Comparison of ENCODE assay signal across 8 cellular contexts in genomic region chr20:51562027-51562333, GRCh38. TPM values are rescaled to one million over a fixed set of nuclear protein-coding genes. Genes with fewer than 3 reads are reported as not detected.
DNase-seq lines count a peak whose midpoint lies in the region; ATAC-seq, FAIRE-seq and TF ChIP-seq lines count a peak whose summit lies in the region.

No MANE protein-coding gene starts in this region.

- TF ChIP-seq CTCF in AG04450 (IDR thresholded peaks at IDR 0.05; ENCODE audit: low read depth, low read length) = no peak
- TF ChIP-seq CTCF in LNCaP clone FGC (IDR thresholded peaks at IDR 0.05; ENCODE audit: control insufficient read depth, extremely low read depth, insufficient read depth) = no peak
- TF ChIP-seq CTCF in coronary artery (IDR thresholded peaks at IDR 0.05) = no peak
- no peak for TF ChIP-seq CTCF in natural killer cell (IDR thresholded peaks at IDR 0.05)

- no peak for FAIRE-seq in H54 (lab: Jason Lieb, UNC)

- ATAC-seq in natural killer cell (peak in 1 of 3 donors; percentile 10), GM19023 (IDR thresholded peaks at IDR 0.05; ENCODE audit: unreplicated experiment) (no peak)

- H3K4me3 Mint-ChIP-seq in natural killer cell = peak overlapping the region; percentile 62

- H3K4me3 ChIP-seq in AG04450 (ENCODE audit: low read depth, low read length) (peak overlapping the region; percentile 71), LNCaP clone FGC (ENCODE audit: low read depth, low read length) (peak overlapping the region; percentile 41), coronary artery (peak overlapping the region; percentile 81)

- CTCF ChIA-PET in AG04450 (lab: Charles Lee) = no interaction called here

- POLR2A ChIA-PET in AG04450 (lab: Yijun Ruan, JAX) = interaction anchor here (1.2 to 1.4 kb wide), 2 partner anchors 12 to 18 kb away, joined by 3 to 4 read pairs; no protein-coding TSS in a partner anchor

- intact Hi-C loops in natural killer cell (cut with micrococcal nuclease) = no loop called here

- peaks cover 24 to 35% of the 10 kb centered on the region in 2 donors for H3K4me1 Mint-ChIP-seq in natural killer cell

- H3K9me3 ChIP-seq in AG04450 (ENCODE audit: control insufficient read depth, insufficient read depth, low read length) = no peaks in the 10 kb centered on the region

- peaks cover 6% of the 10 kb centered on the region for H3K36me3 Mint-ChIP-seq in natural killer cell

- no peaks in the 10 kb centered on the region for H3K9me3 Mint-ChIP-seq in natural killer cell

- no peak overlapping the region for H3K27ac Mint-ChIP-seq in natural killer cell

- peaks cover 27 to 35% of the 10 kb centered on the region in 2 donors for H3K27me3 Mint-ChIP-seq in natural killer cell (ENCODE audit: low read depth in 2 of 2)

- DNase-seq in AG04450 (ENCODE audit: low read depth, low spot score) = no peak
- no peak for DNase-seq in LNCaP clone FGC (ENCODE audit: low read depth)
- no peak for DNase-seq in coronary artery (ENCODE audit: low spot score)
- no peak for DNase-seq in natural killer cell
- no peak for DNase-seq in H54 (ENCODE audit: insufficient read length, low spot score)
- DNase-seq in NCI-H1436 (lab: John Stamatoyannopoulos, UW) = no peak
- DNase-seq in activated CD8-positive, alpha-beta memory T cell treated with anti-CD3 and anti-CD28 coated beads for 24 hours = no peak

- no peak for TF ChIP-seq POLR2A in H54 (IDR thresholded peaks at IDR 0.05; ENCODE audit: low read depth, low read length)

- no peaks in the 10 kb centered on the region for H3K27me3 ChIP-seq in AG04450 (ENCODE audit: control insufficient read depth, insufficient read depth, low read length)

- H3K27ac ChIP-seq in AG04450 (ENCODE audit: low read depth, low read length) (peak overlapping the region; percentile 82), coronary artery (peak overlapping the region; percentile 94 to 99)

RNA-seq across cellular contexts. Expression of gene NFATC2, which starts 19.5 kb away (rescaled TPM):
- polyA plus RNA-seq in AG04450 (2011; rRNA removed) = 0.07 and 0.09 TPM in 2 replicates
- 0.14 and 0.17 TPM in 2 replicates for polyA minus RNA-seq in AG04450 (2011; rRNA and poly(A)+ RNA removed)
- 100 to 1,000 TPM; 141 to 195 (median 160) TPM for total RNA-seq in natural killer cell
